In genomic region chr1:26164036-26164927, GRCh38 we compare ENCODE assay signal across 8 cellular contexts. TPM values are rescaled to one million over a fixed set of nuclear protein-coding genes. Genes with fewer than 3 reads are reported as not detected.
DNase-seq lines count a peak whose midpoint lies in the region; ATAC-seq and TF ChIP-seq lines count a peak whose summit lies in the region.

No MANE protein-coding gene starts in this region.

- H3K4me1 ChIP-seq in endodermal cell (ENCODE audit: control insufficient read depth, insufficient read depth, low read length) = peaks cover 3% of the 10 kb centered on the region
- peaks cover 0 to 33% (median 30%) of the 10 kb centered on the region in 5 donors for H3K4me1 ChIP-seq in subcutaneous abdominal adipose tissue (ENCODE audit: control insufficient read depth in 5 of 5, insufficient read depth in 5 of 5, low read length in 5 of 5)

- DNase-seq in AG10803 (ENCODE audit: low read depth) = peak; percentile 8
- DNase-seq in HL-60 (ENCODE audit: low read depth in 1 of 2, low spot score in 1 of 2) = peak in 1 of 2 experiments; percentile 26
- peak; percentile 47 for DNase-seq in activated CD4-positive, alpha-beta memory T cell treated with anti-CD3 and anti-CD28 coated beads for 36 hours
- peak; percentile 92 for DNase-seq in endodermal cell
- DNase-seq in myocyte (ENCODE audit: low read depth) = peak; percentile 29

- H3K27ac Mint-ChIP-seq in activated CD4-positive, alpha-beta memory T cell treated with anti-CD3 and anti-CD28 coated beads for 36 hours = no peak overlapping the region
- peak overlapping the region; percentile 94 for H3K27ac Mint-ChIP-seq in endodermal cell

- intact Hi-C loops in activated CD4-positive, alpha-beta memory T cell treated with anti-CD3 and anti-CD28 coated beads for 36 hours (cut with micrococcal nuclease) = loop anchor here (5.0 kb wide), 2 partner anchors 57 to 127 kb away; no protein-coding TSS in a partner anchor

- H3K36me3 ChIP-seq in endodermal cell (ENCODE audit: control insufficient read depth, insufficient read depth, low read length) (no peaks in the 10 kb centered on the region), subcutaneous abdominal adipose tissue (ENCODE audit: control insufficient read depth in 5 of 5, insufficient read depth in 5 of 5, low read length in 5 of 5) (no peaks in the 10 kb centered on the region)

- H3K9ac ChIP-seq in endodermal cell (ENCODE audit: extremely low read depth, low read length, poor library complexity, severe bottlenecking) (peak overlapping the region; percentile 44), subcutaneous abdominal adipose tissue (ENCODE audit: low read length in 5 of 5) (peak overlapping the region in 4 of 5 donors; percentile 26 to 85 (median 44))

- 11 to 32% methylated on average over 22 to 73 of the region's 73 CpGs for WGBS in endodermal cell (ENCODE audit: insufficient coverage in 1 of 2, insufficient read length in 1 of 2), 2 experiments

- POLR2A ChIA-PET in activated CD4-positive, alpha-beta memory T cell treated with anti-CD3 and anti-CD28 coated beads for 36 hours (lab: Charles Lee) = no interaction called here

- CTCF ChIA-PET in activated CD4-positive, alpha-beta memory T cell treated with anti-CD3 and anti-CD28 coated beads for 36 hours (lab: Charles Lee) = interaction anchor here (0.7 to 3.5 kb wide), 8 partner anchors 9 to 269 kb away, joined by 3 to 19 read pairs (median 3); no protein-coding TSS in a partner anchor

- H3K27ac ChIP-seq in HL-60 (replicated peaks) (no peak overlapping the region), endodermal cell (ENCODE audit: low read depth, low read length) (peak overlapping the region; percentile 38), subcutaneous abdominal adipose tissue (ENCODE audit: low read depth, low read length) (no peak overlapping the region)

- peaks cover 12% of the 10 kb centered on the region for H3K4me1 Mint-ChIP-seq in activated CD4-positive, alpha-beta memory T cell treated with anti-CD3 and anti-CD28 coated beads for 36 hours (ENCODE audit: low read depth)
- H3K4me1 Mint-ChIP-seq in endodermal cell = peaks cover 37% of the 10 kb centered on the region

- H3K4me3 Mint-ChIP-seq in activated CD4-positive, alpha-beta memory T cell treated with anti-CD3 and anti-CD28 coated beads for 36 hours = peak overlapping the region; percentile 25
- H3K4me3 Mint-ChIP-seq in endodermal cell = peak overlapping the region; percentile 67

- peaks cover 21% of the 10 kb centered on the region for H3K27me3 Mint-ChIP-seq in activated CD4-positive, alpha-beta memory T cell treated with anti-CD3 and anti-CD28 coated beads for 36 hours
- peaks cover 72% of the 10 kb centered on the region for H3K27me3 Mint-ChIP-seq in endodermal cell (ENCODE audit: insufficient read depth)

- no peaks in the 10 kb centered on the region for H3K9me3 Mint-ChIP-seq in activated CD4-positive, alpha-beta memory T cell treated with anti-CD3 and anti-CD28 coated beads for 36 hours
- H3K9me3 Mint-ChIP-seq in endodermal cell = no peaks in the 10 kb centered on the region

- H3K4me3 ChIP-seq in AG10803 (ENCODE audit: low read length) (peak overlapping the region; percentile 45), HL-60 (replicated peaks; ENCODE audit: insufficient read depth, low read length) (peak overlapping the region; percentile 46), endodermal cell (ENCODE audit: low read length) (peak overlapping the region; percentile 74), subcutaneous abdominal adipose tissue (ENCODE audit: low read depth in 1 of 5, low read length in 5 of 5) (peak overlapping the region; percentile 29 to 67 (median 53))

- H3K9me3 ChIP-seq in endodermal cell (ENCODE audit: control insufficient read depth, low read length) (no peaks in the 10 kb centered on the region), subcutaneous abdominal adipose tissue (ENCODE audit: control insufficient read depth in 5 of 5, low read length in 5 of 5) (no peaks in the 10 kb centered on the region)

- ATAC-seq in GM18520 (IDR thresholded peaks at IDR 0.05; ENCODE audit: unreplicated experiment) = no peak
- ATAC-seq in HG03565 (IDR thresholded peaks at IDR 0.05; ENCODE audit: unreplicated experiment) = no peak

- H3K36me3 Mint-ChIP-seq in activated CD4-positive, alpha-beta memory T cell treated with anti-CD3 and anti-CD28 coated beads for 36 hours = no peaks in the 10 kb centered on the region
- no peaks in the 10 kb centered on the region for H3K36me3 Mint-ChIP-seq in endodermal cell (ENCODE audit: low read depth)

- H3K27me3 ChIP-seq in HL-60 (ENCODE audit: insufficient read depth, poor library complexity, severe bottlenecking) (peaks cover 3% of the 10 kb centered on the region), endodermal cell (ENCODE audit: control insufficient read depth, insufficient read depth, low read length, poor library complexity, severe bottlenecking) (peaks cover 47% of the 10 kb centered on the region), subcutaneous abdominal adipose tissue (ENCODE audit: control insufficient read depth in 5 of 5, insufficient read depth in 4 of 5, low read length in 5 of 5) (peaks cover 0 to 6% (median 0%) of the 10 kb centered on the region in 5 donors)

- TF ChIP-seq CTCF in AG10803 (conservative IDR thresholded peaks at IDR 0.05; ENCODE audit: low read length) (peak; percentile 25), HL-60 (IDR thresholded peaks at IDR 0.05; ENCODE audit: insufficient read depth, low read length) (no peak), endodermal cell (conservative IDR thresholded peaks at IDR 0.05) (peak; percentile 85)

RNA-seq across cellular contexts. Expression of gene C1orf232, which starts 4.5 kb away (rescaled TPM):
- not detected for total RNA-seq in activated CD4-positive, alpha-beta memory T cell treated with anti-CD3 and anti-CD28 coated beads for 36 hours
- not detected for total RNA-seq in endodermal cell
- 0.61 TPM for polyA plus RNA-seq in endodermal cell (2013, experiment 1 of 2)
- not detected for polyA plus RNA-seq in endodermal cell (2013, experiment 2 of 2)
- total RNA-seq in myocyte = not detected in 2 replicates
- polyA plus RNA-seq in myocyte (2012) = not detected

RNA-seq across cellular contexts. Expression of gene FAM110D, which starts 5.4 kb away (rescaled TPM):
- not detected for total RNA-seq in activated CD4-positive, alpha-beta memory T cell treated with anti-CD3 and anti-CD28 coated beads for 36 hours
- total RNA-seq in endodermal cell (1 to 10 TPM in 1 of 2 donors, under 1 TPM in 1; 0.38 to 1.1 TPM), myocyte (not detected in 2 replicates)
- 0.82 TPM for polyA plus RNA-seq in endodermal cell (2013, experiment 1 of 2)
- 0.91 TPM for polyA plus RNA-seq in endodermal cell (2013, experiment 2 of 2)
- not detected for polyA plus RNA-seq in myocyte (2012)

RNA-seq across cellular contexts. Expression of gene ZNF593, which starts 5.4 kb away (rescaled TPM):
- total RNA-seq in activated CD4-positive, alpha-beta memory T cell treated with anti-CD3 and anti-CD28 coated beads for 36 hours = 10 to 100 TPM; 37.4 to 38.0 TPM
- 10 to 100 TPM; 31.4 to 33.7 TPM for total RNA-seq in endodermal cell
- 30.4 TPM for polyA plus RNA-seq in endodermal cell (2013, experiment 1 of 2)
- polyA plus RNA-seq in endodermal cell (2013, experiment 2 of 2) = 26.1 TPM
- total RNA-seq in myocyte = 25.6 and 27.8 TPM in 2 replicates
- polyA plus RNA-seq in myocyte (2012) = 47.6 TPM

RNA-seq across cellular contexts. Expression of gene ZNF593OS, which starts 7.3 kb away (rescaled TPM):
- total RNA-seq in activated CD4-positive, alpha-beta memory T cell treated with anti-CD3 and anti-CD28 coated beads for 36 hours = not detected
- not detected for total RNA-seq in endodermal cell
- polyA plus RNA-seq in endodermal cell (2013, experiment 1 of 2) = 0.61 TPM
- polyA plus RNA-seq in endodermal cell (2013, experiment 2 of 2) = 0.37 TPM
- not detected in 2 replicates for total RNA-seq in myocyte
- polyA plus RNA-seq in myocyte (2012) = 0.53 TPM

RNA-seq across cellular contexts. Expression of gene CNKSR1, which starts 13.0 kb away (rescaled TPM):
- total RNA-seq in activated CD4-positive, alpha-beta memory T cell treated with anti-CD3 and anti-CD28 coated beads for 36 hours = 1 to 10 TPM; 1.3 to 1.5 TPM
- total RNA-seq in endodermal cell (10 to 100 TPM; 35.8 to 44.1 TPM), myocyte (0.36 and 0.62 TPM in 2 replicates)
- 3.8 TPM for polyA plus RNA-seq in endodermal cell (2013, experiment 1 of 2)
- polyA plus RNA-seq in endodermal cell (2013, experiment 2 of 2) = 3.8 TPM
- 0.77 TPM for polyA plus RNA-seq in myocyte (2012)
